In genomic region chr15:91168457-91168856, GRCh38 we compare ENCODE assay signal across 28 cellular contexts.
"Had no signal": no experiment of that assay in that cellular context is flagged by ENCODE, and none has a peak within 500 bp of the region (broad histone marks: within the 10 kb centered on the region; RNA-seq: fewer than 3 reads in every experiment).

No MANE protein-coding gene starts in this region.

- H3K27ac ChIP-seq: body of pancreas, brain microvascular endothelial cell, breast epithelium, VCaP had no signal

- H3K9me3 ChIP-seq: body of pancreas had no signal

- H3K27me3 ChIP-seq: body of pancreas, brain microvascular endothelial cell had no signal

- H3K36me3 ChIP-seq: brain microvascular endothelial cell, breast epithelium had no signal

- H3K4me1 ChIP-seq: body of pancreas, breast epithelium had no signal

- DNase-seq: activated B cell treated with CpG ODN at 0.5 μM for 24 hours; activated CD4-positive, alpha-beta memory T cell treated with anti-CD3 and anti-CD28 coated beads for 36 hours; activated CD4-positive, alpha-beta T cell treated with anti-CD3 and anti-CD28 coated beads for 4 hours; activated CD4-positive, alpha-beta T cell treated with anti-CD3 and anti-CD28 coated beads, Interleukin-2, amount 10 ng/mL, durations not matched to agents 24 days and 14 days; activated CD4-positive, alpha-beta T cell treated with anti-CD3 and anti-CD28 coated beads, Interleukin-2, amount 50 U/mL, for 1 hour; activated CD4-positive, alpha-beta T cell treated with anti-CD3 and anti-CD28 coated beads, Interleukin-2, amount 50 U/mL, for 4 hours; activated CD4-positive, CD25-positive, alpha-beta regulatory T cell treated with anti-CD3 and anti-CD28 coated beads, Interleukin-2, amount 50 U/mL, for 72 hours; activated CD8-positive, alpha-beta memory T cell treated with anti-CD3 and anti-CD28 coated beads, Interleukin-2, amount 50 U/mL, for 4 hours; activated CD8-positive, alpha-beta T cell treated with anti-CD3 and anti-CD28 coated beads for 36 hours; activated effector memory CD4-positive, alpha-beta T cell treated with anti-CD3 and anti-CD28 coated beads, Interleukin-2, amount 50 U/mL, for 16 hours; activated gamma-delta T cell treated with Interleukin-2 at 50 U/mL for 16 hours; activated naive CD4-positive, alpha-beta T cell treated with anti-CD3 and anti-CD28 coated beads, Interleukin-2, amount 10 ng/mL, durations not matched to agents 7 days and 5 days; activated naive CD4-positive, alpha-beta T cell treated with Interleukin-2 at 50 U/mL for 16 hours; activated naive CD8-positive, alpha-beta T cell treated with anti-CD3 and anti-CD28 coated beads, Interleukin-2, amount 10 ng/mL, durations not matched to agents 7 days and 5 days; activated naive CD8-positive, alpha-beta T cell treated with anti-CD3 and anti-CD28 coated beads, Interleukin-2, amount 50 U/mL, for 24 hours; activated T-cell treated with anti-CD3 and anti-CD28 coated beads for 4 hours; activated T-cell treated with anti-CD3 and anti-CD28 coated beads, Interleukin-2, amount 50 U/mL, for 1 hour; activated T-cell treated with anti-CD3 and anti-CD28 coated beads, Interleukin-2, amount 50 U/mL, for 4 hours; activated T-cell treated with anti-CD3 and anti-CD28 coated beads, Interleukin-2, amount 50 U/mL, for 72 hours; aorta; body of pancreas; brain microvascular endothelial cell; SW 1271; T-helper 1 cell; T-helper 2 cell; T-helper 9 cell had no signal

- H3K4me3 ChIP-seq: body of pancreas, breast epithelium had no signal
